1 cellular context compared by ENCODE assay signal in the genomic region with DNA sequence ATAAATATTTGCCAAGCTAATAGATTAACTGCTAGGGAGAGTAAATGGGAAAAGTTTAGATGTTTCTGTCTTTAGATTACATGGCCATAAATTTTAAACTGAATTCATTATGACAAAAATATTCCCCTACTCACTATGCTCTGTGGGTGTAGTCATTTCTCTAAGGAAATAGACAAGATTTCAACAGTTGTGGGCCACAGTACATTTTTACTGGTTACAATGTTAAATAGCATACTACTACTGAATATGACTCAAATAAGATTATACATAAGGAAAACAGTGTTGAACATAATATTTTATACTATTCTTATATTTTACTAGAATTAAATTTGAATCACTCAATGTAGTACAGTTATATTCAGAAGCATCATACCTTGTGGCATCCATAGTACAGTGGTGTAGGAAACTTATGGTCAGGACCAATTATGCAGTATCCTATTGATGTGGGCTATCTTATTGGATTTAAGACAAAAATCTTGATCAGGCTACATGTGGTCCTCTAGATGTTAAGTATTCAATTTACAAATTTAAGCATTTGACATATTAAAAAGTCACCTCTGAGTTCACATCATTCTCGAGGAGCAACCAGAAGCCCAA.
TF ChIP-seq lines count a peak whose summit lies in the region.

No MANE protein-coding gene starts in this region.

TF ChIP-seq in K562, 482 proteins besides CTCF, POLR2A, EP300 and RAD21 (continued from another document):
- TF ChIP-seq, protein P1, sequence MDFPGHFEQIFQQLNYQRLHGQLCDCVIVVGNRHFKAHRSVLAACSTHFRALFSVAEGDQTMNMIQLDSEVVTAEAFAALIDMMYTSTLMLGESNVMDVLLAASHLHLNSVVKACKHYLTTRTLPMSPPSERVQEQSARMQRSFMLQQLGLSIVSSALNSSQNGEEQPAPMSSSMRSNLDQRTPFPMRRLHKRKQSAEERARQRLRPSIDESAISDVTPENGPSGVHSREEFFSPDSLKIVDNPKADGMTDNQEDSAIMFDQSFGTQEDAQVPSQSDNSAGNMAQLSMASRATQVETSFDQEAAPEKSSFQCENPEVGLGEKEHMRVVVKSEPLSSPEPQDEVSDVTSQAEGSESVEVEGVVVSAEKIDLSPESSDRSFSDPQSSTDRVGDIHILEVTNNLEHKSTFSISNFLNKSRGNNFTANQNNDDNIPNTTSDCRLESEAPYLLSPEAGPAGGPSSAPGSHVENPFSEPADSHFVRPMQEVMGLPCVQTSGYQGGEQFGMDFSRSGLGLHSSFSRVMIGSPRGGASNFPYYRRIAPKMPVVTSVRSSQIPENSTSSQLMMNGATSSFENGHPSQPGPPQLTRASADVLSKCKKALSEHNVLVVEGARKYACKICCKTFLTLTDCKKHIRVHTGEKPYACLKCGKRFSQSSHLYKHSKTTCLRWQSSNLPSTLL (IDR thresholded peaks at IDR 0.05), result no peak
